ENCODE assay signal across 1 cellular context in the genomic region with DNA sequence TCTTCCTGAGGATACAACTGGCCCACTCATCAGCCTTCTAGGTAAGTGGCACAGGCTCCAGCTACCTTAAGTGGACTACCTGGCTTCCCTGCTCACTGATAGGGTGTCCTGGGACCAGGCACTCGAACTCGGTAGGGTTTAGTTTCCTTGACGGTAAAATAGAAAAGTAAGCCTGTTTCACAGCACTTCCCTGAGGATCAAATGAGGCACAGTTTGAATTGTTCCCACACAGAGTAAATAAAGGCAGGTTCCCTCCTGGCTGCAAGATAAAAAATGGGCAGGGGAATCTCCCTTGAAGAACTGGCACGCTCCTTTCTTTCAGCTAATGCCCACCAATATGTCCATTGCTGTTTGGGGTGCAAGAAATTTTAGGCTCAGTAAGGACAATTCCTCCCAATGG.
TF ChIP-seq lines count a peak whose summit lies in the region.

No MANE protein-coding gene starts in this region.

TF ChIP-seq in GM23338, 12 proteins besides CTCF, POLR2A, EP300 and RAD21 (continued from another document):
- TF ChIP-seq, protein P1, sequence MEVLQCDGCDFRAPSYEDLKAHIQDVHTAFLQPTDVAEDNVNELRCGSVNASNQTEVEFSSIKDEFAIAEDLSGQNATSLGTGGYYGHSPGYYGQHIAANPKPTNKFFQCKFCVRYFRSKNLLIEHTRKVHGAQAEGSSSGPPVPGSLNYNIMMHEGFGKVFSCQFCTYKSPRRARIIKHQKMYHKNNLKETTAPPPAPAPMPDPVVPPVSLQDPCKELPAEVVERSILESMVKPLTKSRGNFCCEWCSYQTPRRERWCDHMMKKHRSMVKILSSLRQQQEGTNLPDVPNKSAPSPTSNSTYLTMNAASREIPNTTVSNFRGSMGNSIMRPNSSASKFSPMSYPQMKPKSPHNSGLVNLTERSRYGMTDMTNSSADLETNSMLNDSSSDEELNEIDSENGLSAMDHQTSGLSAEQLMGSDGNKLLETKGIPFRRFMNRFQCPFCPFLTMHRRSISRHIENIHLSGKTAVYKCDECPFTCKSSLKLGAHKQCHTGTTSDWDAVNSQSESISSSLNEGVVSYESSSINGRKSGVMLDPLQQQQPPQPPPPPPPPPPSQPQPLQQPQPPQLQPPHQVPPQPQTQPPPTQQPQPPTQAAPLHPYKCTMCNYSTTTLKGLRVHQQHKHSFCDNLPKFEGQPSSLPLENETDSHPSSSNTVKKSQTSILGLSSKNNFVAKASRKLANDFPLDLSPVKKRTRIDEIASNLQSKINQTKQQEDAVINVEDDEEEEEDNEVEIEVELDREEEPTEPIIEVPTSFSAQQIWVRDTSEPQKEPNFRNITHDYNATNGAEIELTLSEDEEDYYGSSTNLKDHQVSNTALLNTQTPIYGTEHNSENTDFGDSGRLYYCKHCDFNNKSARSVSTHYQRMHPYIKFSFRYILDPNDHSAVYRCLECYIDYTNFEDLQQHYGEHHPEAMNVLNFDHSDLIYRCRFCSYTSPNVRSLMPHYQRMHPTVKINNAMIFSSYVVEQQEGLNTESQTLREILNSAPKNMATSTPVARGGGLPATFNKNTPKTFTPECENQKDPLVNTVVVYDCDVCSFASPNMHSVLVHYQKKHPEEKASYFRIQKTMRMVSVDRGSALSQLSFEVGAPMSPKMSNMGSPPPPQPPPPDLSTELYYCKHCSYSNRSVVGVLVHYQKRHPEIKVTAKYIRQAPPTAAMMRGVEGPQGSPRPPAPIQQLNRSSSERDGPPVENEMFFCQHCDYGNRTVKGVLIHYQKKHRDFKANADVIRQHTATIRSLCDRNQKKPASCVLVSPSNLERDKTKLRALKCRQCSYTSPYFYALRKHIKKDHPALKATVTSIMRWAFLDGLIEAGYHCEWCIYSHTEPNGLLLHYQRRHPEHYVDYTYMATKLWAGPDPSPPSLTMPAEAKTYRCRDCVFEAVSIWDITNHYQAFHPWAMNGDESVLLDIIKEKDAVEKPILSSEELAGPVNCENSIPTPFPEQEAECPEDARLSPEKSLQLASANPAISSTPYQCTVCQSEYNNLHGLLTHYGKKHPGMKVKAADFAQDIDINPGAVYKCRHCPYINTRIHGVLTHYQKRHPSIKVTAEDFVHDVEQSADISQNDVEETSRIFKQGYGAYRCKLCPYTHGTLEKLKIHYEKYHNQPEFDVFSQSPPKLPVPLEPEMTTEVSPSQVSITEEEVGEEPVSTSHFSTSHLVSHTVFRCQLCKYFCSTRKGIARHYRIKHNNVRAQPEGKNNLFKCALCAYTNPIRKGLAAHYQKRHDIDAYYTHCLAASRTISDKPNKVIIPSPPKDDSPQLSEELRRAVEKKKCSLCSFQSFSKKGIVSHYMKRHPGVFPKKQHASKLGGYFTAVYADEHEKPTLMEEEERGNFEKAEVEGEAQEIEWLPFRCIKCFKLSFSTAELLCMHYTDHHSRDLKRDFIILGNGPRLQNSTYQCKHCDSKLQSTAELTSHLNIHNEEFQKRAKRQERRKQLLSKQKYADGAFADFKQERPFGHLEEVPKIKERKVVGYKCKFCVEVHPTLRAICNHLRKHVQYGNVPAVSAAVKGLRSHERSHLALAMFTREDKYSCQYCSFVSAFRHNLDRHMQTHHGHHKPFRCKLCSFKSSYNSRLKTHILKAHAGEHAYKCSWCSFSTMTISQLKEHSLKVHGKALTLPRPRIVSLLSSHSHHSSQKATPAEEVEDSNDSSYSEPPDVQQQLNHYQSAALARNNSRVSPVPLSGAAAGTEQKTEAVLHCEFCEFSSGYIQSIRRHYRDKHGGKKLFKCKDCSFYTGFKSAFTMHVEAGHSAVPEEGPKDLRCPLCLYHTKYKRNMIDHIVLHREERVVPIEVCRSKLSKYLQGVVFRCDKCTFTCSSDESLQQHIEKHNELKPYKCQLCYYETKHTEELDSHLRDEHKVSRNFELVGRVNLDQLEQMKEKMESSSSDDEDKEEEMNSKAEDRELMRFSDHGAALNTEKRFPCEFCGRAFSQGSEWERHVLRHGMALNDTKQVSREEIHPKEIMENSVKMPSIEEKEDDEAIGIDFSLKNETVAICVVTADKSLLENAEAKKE (CRISPR knock-in tag; IDR thresholded peaks at IDR 0.05): no peak
TF ChIP-seq in GM23338: peak in this region for 0.
